Comparison of ENCODE assay signal across 23 cellular contexts in the genomic region with DNA sequence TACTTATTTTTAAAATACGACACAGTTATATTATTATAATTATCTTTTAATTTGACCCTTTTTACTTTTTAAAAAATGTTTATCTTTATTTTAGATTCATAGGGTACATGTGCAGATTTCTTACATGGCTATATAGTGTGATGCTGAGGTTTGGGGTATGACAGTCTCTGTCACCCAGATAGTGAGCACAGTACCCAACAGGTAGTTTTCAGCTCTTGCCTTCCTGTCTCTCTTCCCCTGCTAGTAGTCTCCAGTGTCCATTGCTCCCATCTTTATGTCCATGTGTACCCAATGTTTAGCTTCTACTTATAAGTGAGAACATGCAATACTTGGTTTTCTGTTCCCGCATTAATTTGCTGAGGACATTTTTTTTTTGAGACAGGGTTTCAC. TPM values are rescaled to one million over a fixed set of nuclear protein-coding genes. Genes with fewer than 3 reads are reported as not detected.
DNase-seq lines count a peak whose midpoint lies in the region; ATAC-seq and TF ChIP-seq lines count a peak whose summit lies in the region.
"Had no signal": no experiment of that assay in that cellular context is flagged by ENCODE, and none has a peak within 500 bp of the region (broad histone marks: within the 10 kb centered on the region; RNA-seq: fewer than 3 reads in every experiment).

No MANE protein-coding gene starts in this region.

- no peak overlapping the region for H3K4me3 ChIP-seq in GM12864 (ENCODE audit: low read depth, low read length)
- H3K4me3 ChIP-seq: MG63 had no signal

- no peak for TF ChIP-seq CTCF in GM12864 (IDR thresholded peaks at IDR 0.05; ENCODE audit: low read depth, low read length, missing control alignments)
- TF ChIP-seq CTCF in nephron (IDR thresholded peaks at IDR 0.05; ENCODE audit: unreplicated experiment in 3 of 3), result no peak

- no peaks in the 10 kb centered on the region for H3K27me3 Mint-ChIP-seq in nephron (ENCODE audit: low read depth)

- peak; percentile 55 for DNase-seq in GM12864 (ENCODE audit: low read depth)
- peak; percentile 29 for DNase-seq in RPMI7951 (ENCODE audit: low read depth)
- no peak for DNase-seq in NCI-H1092 (lab: John Stamatoyannopoulos, UW)
- no peak for DNase-seq in head of caudate nucleus
- DNase-seq in left cardiac atrium, result no peak
- DNase-seq: CD4-positive, alpha-beta T cell; COR-L47; DND-41; MG63; NCI-H1092 treated with DMSO at 0.1 percent for 48 hours; NCI-H1436 treated with DMSO at 0.1 percent for 48 hours; NCI-H2029; NCI-H345; NCI-H82; OCI-M1; SHP77 treated with DMSO at 0.1 percent for 48 hours; SK-N-SH had no signal

- H3K4me3 Mint-ChIP-seq in nephron, result no peak overlapping the region
- H3K4me3 Mint-ChIP-seq: CD4-positive, alpha-beta T cell had no signal

- peak overlapping the region; percentile 16 to 96 (median 92) for H3K27ac Mint-ChIP-seq in nephron
- H3K27ac Mint-ChIP-seq: CD4-positive, alpha-beta T cell had no signal

- intact Hi-C loops in head of caudate nucleus (cut with DNase I), result no loop called here
- intact Hi-C loops in left cardiac atrium (cut with DNase I), result no loop called here

- no peaks in the 10 kb centered on the region for H3K36me3 Mint-ChIP-seq in nephron (ENCODE audit: low read depth)

- no peaks in the 10 kb centered on the region for H3K9me3 Mint-ChIP-seq in nephron
- H3K9me3 Mint-ChIP-seq: CD4-positive, alpha-beta T cell had no signal

- peaks cover 36% of the 10 kb centered on the region for H3K4me1 Mint-ChIP-seq in nephron

- peak; percentile 20 for ATAC-seq in GM21723 (IDR thresholded peaks at IDR 0.05; ENCODE audit: unreplicated experiment)
- no peak for ATAC-seq in left cardiac atrium

RNA-seq across cellular contexts. Expression of gene KCNMB2, which starts 21.8 kb away (rescaled TPM):
- total RNA-seq in RPMI7951 (2014; rRNA removed; shearing (Covaris generic)), result 23.0 and 27.4 TPM in 2 replicates
- total RNA-seq in left cardiac atrium, result 1 to 10 TPM; 7.8 to 9.8 TPM
- total RNA-seq: A673; CD4-positive, alpha-beta T cell; H4; LHCN-M2; T-helper 2 cell treated with Interferon-gamma antibody and Interleukin-4, amounts not matched to agents 100 ng/mL and 5 ng/mL, for 36 hours had no signal

Comparison
In these comparisons a context has a peak if more than half of its experiments do, and no peak if none do; other contexts are left out.
1. DNase-seq: peak in GM12864 (single experiment) and RPMI7951 (single experiment); none in NCI-H1092 (single experiment), head of caudate nucleus (0 of 42) and left cardiac atrium (single experiment).